1 cellular context compared by ENCODE assay signal in genomic region chr22:24952837-24953293, GRCh38.
TF ChIP-seq lines count a peak whose summit lies in the region.

No MANE protein-coding gene starts in this region.

TF ChIP-seq in HepG2, 621 proteins besides CTCF, POLR2A, EP300 and RAD21 (continued from another document):
- TF ChIP-seq NFAT5 (CRISPR knock-in tag; IDR thresholded peaks at IDR 0.05) (peak; percentile 16; the same call in 1 of the 2 replicates), FOXO4 (CRISPR knock-in tag; conservative IDR thresholded peaks at IDR 0.05) (no peak), ZNF761 (CRISPR knock-in tag; conservative IDR thresholded peaks at IDR 0.05) (peak; percentile 55; the same call in 1 of the 2 replicates), PTBP1 (IDR thresholded peaks at IDR 0.05; ENCODE audit: low read depth, low read length, poor library complexity, severe bottlenecking) (no peak), RFXAP (CRISPR knock-in tag; IDR thresholded peaks at IDR 0.05; ENCODE audit: borderline replicate concordance) (no peak)
